8 cellular contexts compared by ENCODE assay signal in genomic region chr11:117072517-117073218, GRCh38. TPM values are rescaled to one million over a fixed set of nuclear protein-coding genes. Genes with fewer than 3 reads are reported as not detected.
DNase-seq lines count a peak whose midpoint lies in the region; ATAC-seq and TF ChIP-seq lines count a peak whose summit lies in the region.

No MANE protein-coding gene starts in this region.

- peaks cover 7% of the 10 kb centered on the region for H3K36me3 Mint-ChIP-seq in activated naive CD8-positive, alpha-beta T cell
- H3K36me3 Mint-ChIP-seq in endothelial cell (ENCODE audit: low read depth, unreplicated experiment): no peaks in the 10 kb centered on the region

- no peak for TF ChIP-seq CTCF in transverse colon (IDR thresholded peaks at IDR 0.05)
- no peak for TF ChIP-seq CTCF in endothelial cell (IDR thresholded peaks at IDR 0.05; ENCODE audit: unreplicated experiment)

- DNase-seq in Caki2 (ENCODE audit: low read depth): peak; percentile 88
- DNase-seq in iPS-NIHi7 (ENCODE audit: extremely low spot score): peak; percentile 31
- DNase-seq in transverse colon: no peak
- no peak for DNase-seq in endothelial cell (ENCODE audit: low spot score)
- DNase-seq in GM19240 (ENCODE audit: insufficient read length, low spot score): no peak

- in situ Hi-C loops in Caki2 (cut with HindIII; ENCODE audit: low pct_unique_long_range_greater_than_20kb, low sequenced_read_pairs) (no loop called here), transverse colon (cut with MboI; ENCODE audit: low pct_ligation_motif_present in 1 of 4, low pct_unique_long_range_greater_than_20kb in 1 of 4, low sequenced_read_pairs in 3 of 4) (no loop called here)

- no peaks in the 10 kb centered on the region for H3K27me3 Mint-ChIP-seq in activated naive CD8-positive, alpha-beta T cell
- no peaks in the 10 kb centered on the region for H3K27me3 Mint-ChIP-seq in endothelial cell (ENCODE audit: unreplicated experiment)

- no peak overlapping the region; the same call in 1 of the 2 replicates for H3K4me3 ChIP-seq in HUES6 (ENCODE audit: low read depth, low read length)
- no peak overlapping the region for H3K4me3 ChIP-seq in transverse colon

- H3K36me3 ChIP-seq in HUES6 (ENCODE audit: control insufficient read depth, insufficient read depth, low read length): no peaks in the 10 kb centered on the region
- H3K36me3 ChIP-seq in transverse colon: no peaks in the 10 kb centered on the region

- H3K9me3 Mint-ChIP-seq in activated naive CD8-positive, alpha-beta T cell (ENCODE audit: low read depth): no peaks in the 10 kb centered on the region
- no peaks in the 10 kb centered on the region for H3K9me3 Mint-ChIP-seq in endothelial cell (ENCODE audit: unreplicated experiment)

- H3K9ac ChIP-seq in HUES6 (ENCODE audit: low read length): peak overlapping the region; percentile 35

- no peak for TF ChIP-seq EP300 in transverse colon (IDR thresholded peaks at IDR 0.05; ENCODE audit: low read depth)

- 81 to 87% methylated on average over 3 of the region's 3 CpGs for WGBS in transverse colon (ENCODE audit: low coverage in 1 of 2), 2 donors

- peak overlapping the region; percentile 31 for H3K4me3 Mint-ChIP-seq in activated naive CD8-positive, alpha-beta T cell
- no peak overlapping the region for H3K4me3 Mint-ChIP-seq in endothelial cell (ENCODE audit: unreplicated experiment)

- H3K27ac Mint-ChIP-seq in activated naive CD8-positive, alpha-beta T cell: peak overlapping the region; percentile 78
- no peak overlapping the region for H3K27ac Mint-ChIP-seq in endothelial cell (ENCODE audit: unreplicated experiment)

- intact Hi-C loops in transverse colon (cut with DNase I; ENCODE audit: low total_unique reads): no loop called here

- H3K4me1 Mint-ChIP-seq in activated naive CD8-positive, alpha-beta T cell (ENCODE audit: low read depth): peaks cover 60% of the 10 kb centered on the region
- peaks cover 11% of the 10 kb centered on the region for H3K4me1 Mint-ChIP-seq in endothelial cell (ENCODE audit: unreplicated experiment)

- H3K4me1 ChIP-seq in HUES6 (ENCODE audit: control insufficient read depth, insufficient read depth, low read length) (peaks cover 34% of the 10 kb centered on the region), transverse colon (peaks cover 23 to 72% (median 42%) of the 10 kb centered on the region in 4 donors)

- no peak for ATAC-seq in HG03354 (IDR thresholded peaks at IDR 0.05; ENCODE audit: poor library complexity, severe bottlenecking, unreplicated experiment)

- H3K9me3 ChIP-seq in HUES6 (ENCODE audit: control insufficient read depth, insufficient read depth, low read depth, low read length) (no peaks in the 10 kb centered on the region), transverse colon (no peaks in the 10 kb centered on the region)

- H3K27ac ChIP-seq in HUES6 (ENCODE audit: low read depth, low read length) (peak overlapping the region; percentile 52), transverse colon (peak overlapping the region; percentile 4 to 53 (median 36))

- no peaks in the 10 kb centered on the region for H3K27me3 ChIP-seq in HUES6 (ENCODE audit: control insufficient read depth, insufficient read depth, low read length)
- no peaks in the 10 kb centered on the region for H3K27me3 ChIP-seq in transverse colon

- no peak for TF ChIP-seq POLR2A in transverse colon (IDR thresholded peaks at IDR 0.05)

RNA-seq across cellular contexts. Expression of gene SIK3, which starts 25.6 kb away (rescaled TPM):
- total RNA-seq in Caki2 (2014; rRNA removed; shearing (Covaris generic); ENCODE audit: low replicate concordance): 4.6 and 5.6 TPM in 2 replicates
- total RNA-seq in transverse colon (10 to 100 TPM; 35.6 to 68.6 (median 38.9) TPM), endothelial cell (ENCODE audit: unreplicated experiment) (29.4 TPM)

Comparison
In these comparisons a context has a peak if more than half of its experiments do, and no peak if none do; other contexts are left out.
1. DNase-seq: peak in Caki2 (single experiment) and iPS-NIHi7 (single experiment); none in transverse colon (single experiment), endothelial cell (single experiment) and GM19240 (single experiment).